Comparison of ENCODE assay signal across 22 cellular contexts in genomic region chr4:80096175-80096850, GRCh38.
"Had no signal": no experiment of that assay in that cellular context is flagged by ENCODE, and none has a peak within 500 bp of the region (broad histone marks: within the 10 kb centered on the region; RNA-seq: fewer than 3 reads in every experiment).

No MANE protein-coding gene starts in this region.

- H3K9me3 ChIP-seq: gastrocnemius medialis, left lung, suprapubic skin, transverse colon, uterus had no signal

- FAIRE-seq: small intestine had no signal

- H3K27ac Mint-ChIP-seq: activated CD4-positive, alpha-beta memory T cell treated with anti-CD3 and anti-CD28 coated beads, Interleukin-2, amount 10 ng/mL, durations not matched to agents 7 days and 5 days; activated CD8-positive, alpha-beta memory T cell treated with anti-CD3 and anti-CD28 coated beads, Interleukin-2, amount 10 ng/mL, durations not matched to agents 7 days and 5 days; activated naive CD8-positive, alpha-beta T cell; naive thymus-derived CD4-positive, alpha-beta T cell; neural progenitor cell; progenitor cell of endocrine pancreas; stimulated activated naive CD8-positive, alpha-beta T cell treated with anti-CD3 and anti-CD28 coated beads, Interleukin-15, amount 100 ng/mL, for 72 hours; WTC11 had no signal

- H3K4me1 Mint-ChIP-seq: neural progenitor cell, WTC11 had no signal

- H3K4me3 Mint-ChIP-seq: activated CD4-positive, alpha-beta memory T cell treated with anti-CD3 and anti-CD28 coated beads, Interleukin-2, amount 10 ng/mL, durations not matched to agents 7 days and 5 days; activated CD8-positive, alpha-beta memory T cell treated with anti-CD3 and anti-CD28 coated beads, Interleukin-2, amount 10 ng/mL, durations not matched to agents 7 days and 5 days; activated naive CD8-positive, alpha-beta T cell; naive thymus-derived CD4-positive, alpha-beta T cell; neural progenitor cell; stimulated activated naive CD8-positive, alpha-beta T cell treated with anti-CD3 and anti-CD28 coated beads, Interleukin-15, amount 100 ng/mL, for 72 hours; WTC11 had no signal

- DNase-seq: activated CD4-positive, alpha-beta memory T cell treated with anti-CD3 and anti-CD28 coated beads, Interleukin-2, amount 10 ng/mL, durations not matched to agents 7 days and 5 days; activated CD4-positive, alpha-beta T cell treated with anti-CD3 and anti-CD28 coated beads for 4 hours; activated CD8-positive, alpha-beta memory T cell treated with anti-CD3 and anti-CD28 coated beads, Interleukin-2, amount 10 ng/mL, durations not matched to agents 7 days and 5 days; amniotic stem cell; gastrocnemius medialis; head of caudate nucleus; left lung; mammary epithelial cell; naive thymus-derived CD4-positive, alpha-beta T cell; right cardiac atrium; small intestine; stimulated activated CD4-positive, alpha-beta T cell treated with anti-CD3 and anti-CD28 coated beads, Interleukin-15, amount 100 ng/mL, for 24 hours; stimulated activated CD4-positive, alpha-beta T cell treated with anti-CD3 and anti-CD28 coated beads, Interleukin-2, amount 100 ng/mL, for 48 hours; stimulated activated naive CD8-positive, alpha-beta T cell treated with anti-CD3 and anti-CD28 coated beads, Interleukin-15, amount 100 ng/mL, for 72 hours; transverse colon; uterus had no signal

- H3K27me3 Mint-ChIP-seq: activated naive CD8-positive, alpha-beta T cell had no signal

- H3K9me3 Mint-ChIP-seq: neural progenitor cell; stimulated activated naive CD8-positive, alpha-beta T cell treated with anti-CD3 and anti-CD28 coated beads, Interleukin-15, amount 100 ng/mL, for 72 hours; WTC11 had no signal

- H3K9ac ChIP-seq: neural progenitor cell had no signal

- H3K4me3 ChIP-seq: cardiac muscle cell, gastrocnemius medialis, left lung, neural progenitor cell, suprapubic skin, transverse colon, uterus had no signal

- ATAC-seq: activated CD8-positive, alpha-beta memory T cell treated with anti-CD3 and anti-CD28 coated beads, Interleukin-2, amount 10 ng/mL, durations not matched to agents 7 days and 5 days; gastrocnemius medialis; left lung; naive thymus-derived CD4-positive, alpha-beta T cell; right cardiac atrium; stimulated activated naive CD8-positive, alpha-beta T cell treated with anti-CD3 and anti-CD28 coated beads, Interleukin-15, amount 100 ng/mL, for 72 hours; WTC11 had no signal

- H3K4me1 ChIP-seq: gastrocnemius medialis, neural progenitor cell had no signal

- H3K27ac ChIP-seq: cardiac muscle cell, gastrocnemius medialis, left lung, neural progenitor cell, suprapubic skin, transverse colon, uterus had no signal

- H3K27me3 ChIP-seq: cardiac muscle cell, gastrocnemius medialis, left lung, neural progenitor cell, suprapubic skin, transverse colon, uterus had no signal

- H3K4me2 ChIP-seq: neural progenitor cell had no signal

- H3K36me3 ChIP-seq: cardiac muscle cell, gastrocnemius medialis, left lung, neural progenitor cell, suprapubic skin, transverse colon, uterus had no signal

- H3K36me3 Mint-ChIP-seq: activated naive CD8-positive, alpha-beta T cell; neural progenitor cell; WTC11 had no signal

- H2AFZ ChIP-seq: neural progenitor cell had no signal
